30 cellular contexts compared by ENCODE assay signal in the genomic region with DNA sequence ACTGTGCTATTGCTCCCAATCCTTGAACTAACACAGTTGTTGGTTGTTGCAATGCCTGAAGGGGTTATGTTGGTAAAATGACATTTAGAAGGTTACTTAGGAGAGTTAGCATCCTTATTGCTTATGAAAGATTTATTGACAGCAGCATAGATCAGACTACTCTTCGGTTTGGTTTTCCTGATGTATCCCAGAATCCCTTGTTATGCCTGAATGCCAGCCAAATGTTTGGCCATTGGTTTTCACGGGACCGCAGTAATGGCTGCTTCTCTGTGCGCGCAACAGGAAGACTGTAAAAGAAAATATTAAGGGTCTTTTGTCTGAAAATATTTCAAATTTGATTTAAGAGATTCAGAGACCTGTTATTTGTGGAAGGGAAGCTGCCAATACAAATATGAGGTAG. TPM values are rescaled to one million over a fixed set of nuclear protein-coding genes. Genes with fewer than 3 reads are reported as not detected.
DNase-seq lines count a peak whose midpoint lies in the region; ATAC-seq and TF ChIP-seq lines count a peak whose summit lies in the region.
"Had no signal": no experiment of that assay in that cellular context is flagged by ENCODE, and none has a peak within 500 bp of the region (broad histone marks: within the 10 kb centered on the region; RNA-seq: fewer than 3 reads in every experiment).

No MANE protein-coding gene starts in this region.

- no peak for DNase-seq in right atrium auricular region (ENCODE audit: low spot score)
- no peak for DNase-seq in cardiac septum (ENCODE audit: low spot score)
- no peak for DNase-seq in esophagus squamous epithelium (lab: John Stamatoyannopoulos, UW)
- DNase-seq in sciatic nerve (ENCODE audit: low spot score), result no peak
- DNase-seq in aorta, result no peak
- no peak for DNase-seq in endodermal cell
- DNase-seq in midbrain (lab: John Stamatoyannopoulos, UW), result no peak
- DNase-seq in GM13976 (ENCODE audit: low spot score), result no peak
- DNase-seq: activated naive CD4-positive, alpha-beta T cell treated with anti-CD3 and anti-CD28 coated beads for 36 hours; activated T-cell treated with anti-CD3 and anti-CD28 coated beads, Interleukin-2, amount 50 U/mL, for 48 hours; amniotic stem cell; BE2C; DMS79; effector CD8-positive, alpha-beta T cell; MV-4-11; NCI-H187; NCI-H82; ovary; PC-3; small intestine; stimulated activated CD4-positive, alpha-beta T cell treated with anti-CD3 and anti-CD28 coated beads, Interleukin-2, amount 100 ng/mL, for 24 hours; stimulated activated naive CD4-positive, alpha-beta T cell; T-helper 1 cell; upper lobe of left lung had no signal

- H3K4me1 ChIP-seq in right atrium auricular region (peaks cover 0 to 97% of the 10 kb centered on the region in 2 donors), esophagus squamous epithelium (peaks cover 13 to 98% (median 31%) of the 10 kb centered on the region in 3 donors), aorta (ENCODE audit: control insufficient read depth in 1 of 2, insufficient read depth in 2 of 2, low read length in 2 of 2) (peaks cover 2 to 3% of the 10 kb centered on the region in 2 donors), endodermal cell (ENCODE audit: control insufficient read depth, insufficient read depth, low read length) (no peaks in the 10 kb centered on the region)
- H3K4me1 ChIP-seq: BE2C had no signal

- no peaks in the 10 kb centered on the region for H3K4me1 Mint-ChIP-seq in endodermal cell

- no peaks in the 10 kb centered on the region for H3K9me3 Mint-ChIP-seq in endodermal cell
- H3K9me3 Mint-ChIP-seq: activated naive CD4-positive, alpha-beta T cell treated with anti-CD3 and anti-CD28 coated beads for 36 hours; central memory CD8-positive, alpha-beta T cell; nephron had no signal

- H3K27me3 ChIP-seq in right atrium auricular region, result no peaks in the 10 kb centered on the region
- no peaks in the 10 kb centered on the region for H3K27me3 ChIP-seq in esophagus squamous epithelium
- H3K27me3 ChIP-seq in aorta (ENCODE audit: control insufficient read depth in 1 of 2, insufficient read depth in 2 of 2, low read length in 1 of 2), result no peaks in the 10 kb centered on the region
- H3K27me3 ChIP-seq in endodermal cell (ENCODE audit: control insufficient read depth, insufficient read depth, low read length, poor library complexity, severe bottlenecking), result peaks cover 8% of the 10 kb centered on the region
- H3K27me3 ChIP-seq: BE2C, ovary, upper lobe of left lung had no signal

- 81 to 91% methylated on average over 5 of the region's 5 CpGs for WGBS in esophagus squamous epithelium, 2 donors
- 13 to 24% methylated on average over 5 of the region's 5 CpGs for WGBS in aorta, 2 donors
- 92 to 95% methylated on average over 5 of the region's 5 CpGs for WGBS in endodermal cell (ENCODE audit: insufficient coverage in 1 of 2, insufficient read length in 1 of 2), 2 experiments

- H3K27ac ChIP-seq in right atrium auricular region, result peak overlapping the region; percentile 49 to 66
- peak overlapping the region in 3 of 4 donors; percentile 6 to 73 (median 64) for H3K27ac ChIP-seq in esophagus squamous epithelium
- H3K27ac ChIP-seq in aorta (ENCODE audit: low read depth in 1 of 2, low read length in 2 of 2), result peak overlapping the region; percentile 39 to 95
- no peak overlapping the region for H3K27ac ChIP-seq in endodermal cell (ENCODE audit: low read depth, low read length)
- H3K27ac ChIP-seq: A549, KMS-11, ovary had no signal

- in situ Hi-C loops in GM13976 (cut with MboI; ENCODE audit: low sequenced_read_pairs, unreplicated experiment), result no loop called here

- H3K9me3 ChIP-seq in right atrium auricular region, result no peaks in the 10 kb centered on the region
- H3K9me3 ChIP-seq in esophagus squamous epithelium, result no peaks in the 10 kb centered on the region
- no peaks in the 10 kb centered on the region for H3K9me3 ChIP-seq in aorta (ENCODE audit: control insufficient read depth, low read length)
- H3K9me3 ChIP-seq in endodermal cell (ENCODE audit: control insufficient read depth, low read length), result no peaks in the 10 kb centered on the region
- H3K9me3 ChIP-seq: A549, BE2C, ovary, upper lobe of left lung had no signal

- peaks cover 9% of the 10 kb centered on the region for H3K36me3 ChIP-seq in right atrium auricular region
- peaks cover 0 to 11% (median 0%) of the 10 kb centered on the region in 3 donors for H3K36me3 ChIP-seq in esophagus squamous epithelium
- H3K36me3 ChIP-seq in aorta (ENCODE audit: control insufficient read depth in 1 of 2, insufficient read depth in 2 of 2, low read length in 1 of 2), result peaks cover 0 to 2% of the 10 kb centered on the region in 2 donors
- H3K36me3 ChIP-seq in endodermal cell (ENCODE audit: control insufficient read depth, insufficient read depth, low read length), result no peaks in the 10 kb centered on the region
- H3K36me3 ChIP-seq: ovary had no signal

- H3K27me3 Mint-ChIP-seq in endodermal cell (ENCODE audit: insufficient read depth), result peaks cover 8% of the 10 kb centered on the region
- H3K27me3 Mint-ChIP-seq: central memory CD8-positive, alpha-beta T cell had no signal

- H3K36me3 Mint-ChIP-seq in endodermal cell (ENCODE audit: low read depth), result no peaks in the 10 kb centered on the region

- H3K4me3 ChIP-seq in right atrium auricular region, result peak overlapping the region in 1 of 2 donors; percentile 4
- H3K4me3 ChIP-seq in esophagus squamous epithelium, result no peak overlapping the region
- peak overlapping the region; percentile 43 to 60 for H3K4me3 ChIP-seq in aorta (ENCODE audit: low read length in 2 of 2)
- no peak overlapping the region for H3K4me3 ChIP-seq in endodermal cell (ENCODE audit: low read length)
- H3K4me3 ChIP-seq: A549, GM12878, ovary, upper lobe of left lung had no signal

- ATAC-seq in sciatic nerve (peak; percentile 63), aorta (ENCODE audit: low FRiP score) (no peak)
- ATAC-seq: A549, GM12878, HCT116, PC-3 had no signal

- no peak overlapping the region for H3K9ac ChIP-seq in endodermal cell (ENCODE audit: extremely low read depth, low read length, poor library complexity, severe bottlenecking)
- H3K9ac ChIP-seq: KMS-11 had no signal

- no peak for TF ChIP-seq POLR2A in esophagus squamous epithelium (IDR thresholded peaks at IDR 0.05)

- intact Hi-C loops in cardiac septum (cut with DNase I) (no loop called here), esophagus squamous epithelium (cut with DNase I) (no loop called here), sciatic nerve (cut with DNase I) (no loop called here), aorta (cut with DNase I) (loop anchor here in 1 of 2 donors (5.0 kb wide), 1 partner anchor 102 kb away; no protein-coding TSS in a partner anchor)

- H3K4me3 Mint-ChIP-seq in endodermal cell, result no peak overlapping the region
- H3K4me3 Mint-ChIP-seq: activated naive CD4-positive, alpha-beta T cell treated with anti-CD3 and anti-CD28 coated beads for 36 hours; central memory CD8-positive, alpha-beta T cell had no signal

- H3K27ac Mint-ChIP-seq in endodermal cell, result no peak overlapping the region
- H3K27ac Mint-ChIP-seq: activated naive CD4-positive, alpha-beta T cell treated with anti-CD3 and anti-CD28 coated beads for 36 hours had no signal

- TF ChIP-seq CTCF in right atrium auricular region (IDR thresholded peaks at IDR 0.05), result no peak
- no peak for TF ChIP-seq CTCF in esophagus squamous epithelium (IDR thresholded peaks at IDR 0.05)
- TF ChIP-seq CTCF in endodermal cell (conservative IDR thresholded peaks at IDR 0.05), result no peak
- no peak for TF ChIP-seq CTCF in GM13976 (IDR thresholded peaks at IDR 0.05; ENCODE audit: borderline replicate concordance, control extremely low read depth, extremely low read depth, insufficient read depth, missing control alignments)

RNA-seq across cellular contexts. Expression of a gene that starts 8.2 kb away (rescaled TPM):
- total RNA-seq in right atrium auricular region (10 to 100 TPM; 75.3 to 81.3 TPM), cardiac septum (78.6 TPM), esophagus squamous epithelium (10 to 100 TPM; 27.9 to 79.9 (median 36.7) TPM), sciatic nerve (143 TPM), aorta (100 to 1,000 TPM; 139 to 221 TPM), endodermal cell (1 to 10 TPM; 2.3 to 3.8 TPM)
- 10 to 100 TPM; 15.3 to 25.7 TPM for polyA plus RNA-seq in aorta
- 3.7 TPM for polyA plus RNA-seq in endodermal cell (2013, experiment 1 of 2)
- polyA plus RNA-seq in endodermal cell (2013, experiment 2 of 2), result 5.1 TPM

Comparison
In these comparisons a context has a peak if more than half of its experiments do, and no peak if none do; other contexts are left out.
1. H3K4me3 ChIP-seq: peak in aorta (2 of 2); none in esophagus squamous epithelium (0 of 4) and endodermal cell (single experiment).
2. RNA of a gene that starts 8.2 kb away (total RNA-seq): 139 to 221 TPM in aorta, 143 TPM in sciatic nerve (single experiment), 75.3 to 81.3 TPM in right atrium auricular region, 78.6 TPM in cardiac septum (single experiment) and 27.9 to 79.9 TPM in esophagus squamous epithelium; 2.3 to 3.8 TPM in endodermal cell; every median in the first group is over 4 times any median in the second.